ENCODE assay signal across 1 cellular context in the genomic region with DNA sequence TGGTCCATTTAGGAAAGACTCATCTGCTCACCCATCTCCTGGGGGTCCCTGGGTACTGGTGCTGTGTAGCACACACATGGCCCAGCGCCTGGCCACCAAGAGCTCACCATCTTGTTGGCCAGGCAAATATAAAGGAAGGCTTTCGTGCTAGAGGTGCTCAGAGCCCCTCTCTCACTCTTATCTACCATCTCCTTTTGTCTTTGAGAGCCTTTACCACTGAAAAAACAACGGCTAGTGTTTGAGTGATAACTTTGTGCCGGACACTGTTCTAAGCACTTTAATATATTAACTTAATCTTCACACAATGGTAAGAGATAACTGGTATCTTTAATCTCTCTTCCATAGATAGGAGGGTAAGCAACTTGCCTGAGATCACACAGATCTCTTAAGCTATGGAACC.
TF ChIP-seq lines count a peak whose summit lies in the region.

No MANE protein-coding gene starts in this region.

TF ChIP-seq in endothelial cell of umbilical vein, 7 proteins besides CTCF, POLR2A, EP300 and RAD21:
- TF ChIP-seq JUN (IDR thresholded peaks at IDR 0.05; ENCODE audit: borderline replicate concordance, insufficient read depth, insufficient read length, low read depth) (no peak), FOS (IDR thresholded peaks at IDR 0.05; ENCODE audit: borderline replicate concordance, insufficient read depth, low read length) (no peak), EZH2 (IDR thresholded peaks at IDR 0.05; ENCODE audit: borderline replicate concordance, low read depth, low read length, severe bottlenecking) (no peak), GATA2 (IDR thresholded peaks at IDR 0.05; ENCODE audit: insufficient read depth, insufficient read length, low read depth, low read length) (no peak), POLR2AphosphoS5 (IDR thresholded peaks at IDR 0.05; ENCODE audit: insufficient read depth, low read depth, low read length) (no peak), MYC (IDR thresholded peaks at IDR 0.05; ENCODE audit: low read depth, low read length) (no peak)
TF ChIP-seq in endothelial cell of umbilical vein: peak in this region for 0.
